16 cellular contexts compared by ENCODE assay signal in genomic region chr1:4657244-4657789, GRCh38. TPM values are rescaled to one million over a fixed set of nuclear protein-coding genes. Genes with fewer than 3 reads are reported as not detected.
DNase-seq lines count a peak whose midpoint lies in the region; ATAC-seq and TF ChIP-seq lines count a peak whose summit lies in the region.
"Had no signal": no experiment of that assay in that cellular context is flagged by ENCODE, and none has a peak within 500 bp of the region (broad histone marks: within the 10 kb centered on the region; RNA-seq: fewer than 3 reads in every experiment).

No MANE protein-coding gene starts in this region.

- H3K36me3 Mint-ChIP-seq in GM23338 (ENCODE audit: low read depth) (no peaks in the 10 kb centered on the region; the same call in 2 of the 3 replicates), HFFc6 (ENCODE audit: low read depth) (0 out of 2 replicates have a peak, but pooled peaks cover 2% of the 10 kb centered on the region)

- H3K27ac ChIP-seq in GM23338 (ENCODE audit: low read depth) (no peak overlapping the region), angular gyrus (ENCODE audit: low read depth, low read length) (peak overlapping the region; percentile 89), iPS-20b (ENCODE audit: low read length) (no peak overlapping the region), osteoblast (ENCODE audit: low read depth, low read length) (no peak overlapping the region)
- H3K27ac ChIP-seq: C4-2B had no signal

- no peak overlapping the region for H2AFZ ChIP-seq in GM23338
- H2AFZ ChIP-seq in osteoblast (ENCODE audit: low read length), result no peak overlapping the region

- no peak overlapping the region for H3K9ac ChIP-seq in iPS-20b (ENCODE audit: low read depth, low read length)

- ATAC-seq in GM23338 (peak; percentile 15), GM21737 (IDR thresholded peaks at IDR 0.05; ENCODE audit: unreplicated experiment) (no peak), GM21717 (IDR thresholded peaks at IDR 0.05; ENCODE audit: unreplicated experiment) (no peak)

- no peaks in the 10 kb centered on the region for H3K9me2 ChIP-seq in GM23338 (ENCODE audit: insufficient read depth)

- H3K36me3 ChIP-seq in GM23338 (ENCODE audit: insufficient read depth), result peaks cover 4% of the 10 kb centered on the region; the same call in 1 of the 2 replicates
- no peaks in the 10 kb centered on the region for H3K36me3 ChIP-seq in iPS-20b (ENCODE audit: insufficient read depth, low read depth, low read length)
- H3K36me3 ChIP-seq in osteoblast (ENCODE audit: insufficient read depth, low read length), result no peaks in the 10 kb centered on the region
- H3K36me3 ChIP-seq: MG63 had no signal

- H3K4me3 ChIP-seq in GM23338 (no peak overlapping the region), iPS-20b (ENCODE audit: low read length) (peak overlapping the region; percentile 60; the same call in 1 of the 2 replicates), osteoblast (ENCODE audit: insufficient read depth, low read length) (no peak overlapping the region)
- H3K4me3 ChIP-seq: MG63 had no signal

- H3K27ac Mint-ChIP-seq in GM23338 (no peak overlapping the region), HFFc6 (no peak overlapping the region)

- peaks cover 55% of the 10 kb centered on the region for H3K4me1 Mint-ChIP-seq in GM23338
- H3K4me1 Mint-ChIP-seq in HFFc6 (ENCODE audit: low read depth), result no peaks in the 10 kb centered on the region

- H3K27me3 ChIP-seq in GM23338 (ENCODE audit: insufficient read depth) (no peaks in the 10 kb centered on the region), iPS-20b (ENCODE audit: insufficient read depth, low read length) (peaks cover 83% of the 10 kb centered on the region), osteoblast (ENCODE audit: insufficient read depth, low read length) (peaks cover 9% of the 10 kb centered on the region)

- H3K9me3 ChIP-seq in iPS-20b (ENCODE audit: insufficient read depth, low read depth, low read length), result no peaks in the 10 kb centered on the region
- no peaks in the 10 kb centered on the region for H3K9me3 ChIP-seq in osteoblast (ENCODE audit: low read depth, low read length)
- H3K9me3 ChIP-seq: MG63 had no signal

- DNase-seq in GM23338 (ENCODE audit: low spot score), result no peak
- DNase-seq in osteoblast (ENCODE audit: insufficient read length, low spot score, missing footprints), result peak; percentile 69
- DNase-seq in HFFc6, result no peak
- DNase-seq in glomerular visceral epithelial cell (ENCODE audit: extremely low spot score), result no peak
- DNase-seq: EL, MG63, NCI-H1092 treated with DMSO at 0.1 percent for 48 hours, NCI-H1694, NCI-H2171, NCI-H510A treated with DMSO at 0.1 percent for 48 hours, SIG-M5 had no signal

- H3K4me2 ChIP-seq in GM23338 (no peak overlapping the region), osteoblast (ENCODE audit: insufficient read depth, low read length) (no peak overlapping the region)

- H4K20me1 ChIP-seq in GM23338 (replicated peaks; ENCODE audit: insufficient read depth) (no peaks in the 10 kb centered on the region), osteoblast (ENCODE audit: insufficient read depth, low read length) (no peaks in the 10 kb centered on the region)

- no peaks in the 10 kb centered on the region for H3F3A ChIP-seq in GM23338 (replicated peaks; ENCODE audit: low read depth)

- TF ChIP-seq CTCF in GM23338 (conservative IDR thresholded peaks at IDR 0.05; ENCODE audit: low read depth in 2 of 2) (no peak), osteoblast (IDR thresholded peaks at IDR 0.05; ENCODE audit: extremely low read depth, low read depth, low read length) (no peak), HFFc6 (IDR thresholded peaks at IDR 0.05) (no peak)

- H3K9me3 Mint-ChIP-seq in GM23338 (no peaks in the 10 kb centered on the region), HFFc6 (peaks cover 13% of the 10 kb centered on the region; the same call in 1 of the 2 replicates)

- H3K4me1 ChIP-seq in GM23338 (ENCODE audit: insufficient read depth) (no peaks in the 10 kb centered on the region), iPS-20b (ENCODE audit: insufficient read depth, low read length) (peaks cover 30% of the 10 kb centered on the region; the same call in 1 of the 2 replicates), osteoblast (ENCODE audit: insufficient read depth, low read length) (no peaks in the 10 kb centered on the region)

- H3K27me3 Mint-ChIP-seq in GM23338 (ENCODE audit: insufficient read depth, low read depth, poor library complexity), result peaks cover 63% of the 10 kb centered on the region
- peaks cover 14% of the 10 kb centered on the region for H3K27me3 Mint-ChIP-seq in HFFc6 (ENCODE audit: insufficient read depth)

- H3K79me2 ChIP-seq in GM23338 (replicated peaks; ENCODE audit: insufficient read depth), result no peaks in the 10 kb centered on the region
- no peaks in the 10 kb centered on the region for H3K79me2 ChIP-seq in osteoblast (ENCODE audit: insufficient read depth, low read length)

- H3K4me3 Mint-ChIP-seq in GM23338 (peak overlapping the region; percentile 63), HFFc6 (no peak overlapping the region)

TF ChIP-seq in GM23338, 12 proteins besides CTCF, POLR2A, EP300 and RAD21 (continues in another document):
- TF ChIP-seq CREB1 (CRISPR knock-in tag; IDR thresholded peaks at IDR 0.05; ENCODE audit: low read depth), result no peak
- no peak for TF ChIP-seq POLR2AphosphoS5 (IDR thresholded peaks at IDR 0.05; ENCODE audit: low read depth)
- no peak for TF ChIP-seq REST (IDR thresholded peaks at IDR 0.05; ENCODE audit: unreplicated experiment)
- no peak for TF ChIP-seq STAT1 (IDR thresholded peaks at IDR 0.05; ENCODE audit: unreplicated experiment)
- no peak for TF ChIP-seq ZNF114 (CRISPR knock-in tag; IDR thresholded peaks at IDR 0.05)
- no peak for TF ChIP-seq EZH2 (IDR thresholded peaks at IDR 0.05; ENCODE audit: low read depth, unreplicated experiment)
- TF ChIP-seq EZH2phosphoT487 (IDR thresholded peaks at IDR 0.05; ENCODE audit: unreplicated experiment), result no peak
- no peak for TF ChIP-seq ETS1 (IDR thresholded peaks at IDR 0.05)
- TF ChIP-seq NANOG (IDR thresholded peaks at IDR 0.05; ENCODE audit: borderline replicate concordance), result no peak

RNA-seq across cellular contexts. Expression of gene AJAP1, which starts 2.9 kb away (rescaled TPM):
- 0.23 TPM in 1 of 2 replicates, not detected in the other for total RNA-seq in GM23338 (2014; rRNA removed; shearing (Covaris generic))
- polyA plus RNA-seq in GM23338 (2016; fragmentation: Nextera tagmentation; extraction: Ambion mirVana), result not detected in 2 replicates
- 0.29 and 1.1 TPM in 2 replicates for total RNA-seq in osteoblast
- total RNA-seq in HFFc6 (2021; fragmentation: NEBNext Ultra II Directional; extraction: Animal tissue kit (Norgen Biotek cat#: 25700)), result not detected
